In genomic region chr3:48030188-48030587, GRCh38 we compare ENCODE assay signal across 1 cellular context.
TF ChIP-seq lines count a peak whose summit lies in the region.

No MANE protein-coding gene starts in this region.

TF ChIP-seq in GM12878, 131 proteins besides CTCF, POLR2A, EP300 and RAD21:
- TF ChIP-seq CEBPZ (IDR thresholded peaks at IDR 0.05; ENCODE audit: low read depth, low read length) (no peak), MAX (IDR thresholded peaks at IDR 0.05; ENCODE audit: low read depth, low read length) (no peak), SMAD1 (IDR thresholded peaks at IDR 0.05; ENCODE audit: low read depth, partially characterized antibody) (no peak), RUNX3 (IDR thresholded peaks at IDR 0.05; ENCODE audit: low read length) (peak; percentile 17; the same call in 1 of the 2 replicates), E2F4 (IDR thresholded peaks at IDR 0.05; ENCODE audit: low read depth, low read length) (no peak), SIN3A (IDR thresholded peaks at IDR 0.05; ENCODE audit: low read depth, low read length) (no peak), TCF3 (IDR thresholded peaks at IDR 0.05; ENCODE audit: borderline replicate concordance, insufficient read depth, low read depth, low read length) (no peak), BMI1 (IDR thresholded peaks at IDR 0.05; ENCODE audit: borderline replicate concordance) (no peak), ZNF592 (IDR thresholded peaks at IDR 0.05) (no peak), JUND (IDR thresholded peaks at IDR 0.05; ENCODE audit: low read depth, low read length) (no peak), JUNB (IDR thresholded peaks at IDR 0.05) (peak; percentile 52), GABPA (IDR thresholded peaks at IDR 0.05; ENCODE audit: low read depth) (no peak), HSF1 (IDR thresholded peaks at IDR 0.05; ENCODE audit: low read depth, low read length) (no peak), PAX5 (IDR thresholded peaks at IDR 0.05; ENCODE audit: borderline replicate concordance, low read depth, low read length) (no peak), IKZF2 (IDR thresholded peaks at IDR 0.05) (peak in 1 of 2 experiments; percentile 25; a peak in 1 of 4 replicates), HDGF (IDR thresholded peaks at IDR 0.05) (no peak), ZBED1 (IDR thresholded peaks at IDR 0.05; ENCODE audit: borderline replicate concordance) (no peak), KLF5 (IDR thresholded peaks at IDR 0.05; ENCODE audit: partially characterized antibody) (no peak)
TF ChIP-seq in GM12878: peak in this region for 3.
